In genomic region chr17:75684249-75684648, GRCh38 we compare ENCODE assay signal across 1 cellular context.
TF ChIP-seq lines count a peak whose summit lies in the region.

No MANE protein-coding gene starts in this region.

TF ChIP-seq in K562, 482 proteins besides CTCF, POLR2A, EP300 and RAD21 (continues in another document):
- TF ChIP-seq FOXP4 (CRISPR knock-in tag; IDR thresholded peaks at IDR 0.05; ENCODE audit: borderline replicate concordance) (no peak), ZFPM2 (CRISPR knock-in tag; IDR thresholded peaks at IDR 0.05) (no peak), REST (CRISPR knock-in tag; IDR thresholded peaks at IDR 0.05; ENCODE audit: low read depth) (no peak), UBTF (IDR thresholded peaks at IDR 0.05; ENCODE audit: borderline replicate concordance in 1 of 2, low read depth in 2 of 2, low read length in 2 of 2) (no peak), CBFA2T2 (conservative IDR thresholded peaks at IDR 0.05) (no peak), PBX2 (CRISPR knock-in tag; IDR thresholded peaks at IDR 0.05; ENCODE audit: low read depth) (no peak), PBX2 (tag; conservative IDR thresholded peaks at IDR 0.05; ENCODE audit: low read depth) (no peak), ZNF57 (CRISPR knock-in tag; IDR thresholded peaks at IDR 0.05) (no peak), ZNF175 (CRISPR knock-in tag; IDR thresholded peaks at IDR 0.05; ENCODE audit: low read depth) (0 out of 2 replicates have a peak, but pooled peaks have one; percentile 44), ZNF561 (CRISPR knock-in tag; conservative IDR thresholded peaks at IDR 0.05) (no peak), RBM15 (IDR thresholded peaks at IDR 0.05; ENCODE audit: insufficient read depth, low read length) (no peak), MTA2 (IDR thresholded peaks at IDR 0.05; ENCODE audit: low read depth) (no peak), CHD2 (IDR thresholded peaks at IDR 0.05; ENCODE audit: low read depth, low read length) (no peak), ATF3 (IDR thresholded peaks at IDR 0.05) (peak; percentile 71), ATF3 (CRISPR knock-in tag; conservative IDR thresholded peaks at IDR 0.05) (no peak), HEY1 (CRISPR knock-in tag; IDR thresholded peaks at IDR 0.05; ENCODE audit: borderline replicate concordance) (no peak), JUND (IDR thresholded peaks at IDR 0.05; ENCODE audit: borderline replicate concordance, low read depth, low read length) (peak; percentile 74; the same call in 1 of the 2 replicates), JUND (tag; IDR thresholded peaks at IDR 0.05; ENCODE audit: borderline replicate concordance, low read depth, low read length) (no peak; the same call in 2 of the 3 replicates), ZBTB49 (CRISPR knock-in tag; IDR thresholded peaks at IDR 0.05; ENCODE audit: borderline replicate concordance) (no peak), STAT5B (CRISPR knock-in tag; IDR thresholded peaks at IDR 0.05) (no peak), ZBTB40 (IDR thresholded peaks at IDR 0.05) (no peak), ZBTB40 (CRISPR knock-in tag; IDR thresholded peaks at IDR 0.05) (no peak), KAT7 (CRISPR knock-in tag; IDR thresholded peaks at IDR 0.05; ENCODE audit: borderline replicate concordance) (no peak), CEBPG (CRISPR knock-in tag; IDR thresholded peaks at IDR 0.05) (no peak), CEBPG (tag; conservative IDR thresholded peaks at IDR 0.05 in 1 of 2, IDR thresholded peaks at IDR 0.05 in 1 of 2) (no peak), RB1 (IDR thresholded peaks at IDR 0.05; ENCODE audit: low read depth) (no peak), MAFG (tag; conservative IDR thresholded peaks at IDR 0.05) (no peak), ZNF133 (CRISPR knock-in tag; IDR thresholded peaks at IDR 0.05) (no peak), SMC3 (conservative IDR thresholded peaks at IDR 0.05; ENCODE audit: insufficient read depth, low read depth, low read length) (no peak), MYNN (IDR thresholded peaks at IDR 0.05) (no peak), MYNN (CRISPR knock-in tag; IDR thresholded peaks at IDR 0.05) (no peak), ZBTB12 (CRISPR knock-in tag; IDR thresholded peaks at IDR 0.05) (no peak)
